In genomic region chr12:57214398-57214781, GRCh38 we compare ENCODE assay signal across 8 cellular contexts. TPM values are rescaled to one million over a fixed set of nuclear protein-coding genes. Genes with fewer than 3 reads are reported as not detected.
A peak's percentile ranks its signal among the peaks of the same experiment; 100 is the strongest.
DNase-seq lines count a peak whose midpoint lies in the region; ATAC-seq and TF ChIP-seq lines count a peak whose summit lies in the region.

No MANE protein-coding gene starts in this region.

- H3K36me3 Mint-ChIP-seq in activated naive CD8-positive, alpha-beta T cell treated with anti-CD3 and anti-CD28 coated beads for 36 hours: no peaks in the 10 kb centered on the region

- H3K27me3 ChIP-seq in spleen (replicated peaks in 1 of 7): peaks cover 0 to 74% (median 59%) of the 10 kb centered on the region in 7 donors

- H3K9me3 ChIP-seq in spleen: no peaks in the 10 kb centered on the region

- peaks cover 0 to 37% (median 6%) of the 10 kb centered on the region in 6 donors for H3K36me3 ChIP-seq in spleen

- no peak overlapping the region for H3K4me3 Mint-ChIP-seq in activated naive CD8-positive, alpha-beta T cell treated with anti-CD3 and anti-CD28 coated beads for 36 hours

- intact Hi-C loops in Right ventricle myocardium inferior (cut with DNase I) (loop anchor here (5.0 kb wide), 1 partner anchor 238 kb away; no protein-coding TSS in a partner anchor), cardiac septum (cut with DNase I) (loop anchor here (5.0 kb wide), 1 partner anchor 243 kb away; the partner anchor contains the start of genes GLI1 and INHBE), left cardiac atrium (cut with DNase I) (loop anchor here in 1 of 2 donors (1.0 to 5.0 kb wide), 2 partner anchors 25 to 243 kb away; partner anchors contain the start of genes GLI1 and INHBE), spleen (cut with DNase I; ENCODE audit: low total_unique reads) (no loop called here)

- WGBS in spleen, 5 donors: 2 to 4% (median 3%) methylated on average over 14 of the region's 14 CpGs

- peaks cover 21 to 56% (median 46%) of the 10 kb centered on the region in 6 donors for H3K4me1 ChIP-seq in spleen

- H3K9me3 Mint-ChIP-seq in activated naive CD8-positive, alpha-beta T cell treated with anti-CD3 and anti-CD28 coated beads for 36 hours: no peaks in the 10 kb centered on the region

- H3K27me3 Mint-ChIP-seq in activated naive CD8-positive, alpha-beta T cell treated with anti-CD3 and anti-CD28 coated beads for 36 hours: peaks cover 56% of the 10 kb centered on the region

- no peak for TF ChIP-seq POLR2A in spleen (IDR thresholded peaks at IDR 0.05)

- ATAC-seq in Right ventricle myocardium inferior (peak; percentile 63), left cardiac atrium (peak; percentile 39 to 50), GM21360 (IDR thresholded peaks at IDR 0.05; ENCODE audit: unreplicated experiment) (no peak)

- TF ChIP-seq CTCF in spleen (IDR thresholded peaks at IDR 0.05 in 8 of 11, conservative IDR thresholded peaks at IDR 0.05 in 3 of 11): peak; percentile 56 to 88 (median 72)

- no peak overlapping the region for H3K4me3 ChIP-seq in spleen

- H3K27ac ChIP-seq in spleen: no peak overlapping the region

- H3K4me1 Mint-ChIP-seq in activated naive CD8-positive, alpha-beta T cell treated with anti-CD3 and anti-CD28 coated beads for 36 hours: peaks cover 24% of the 10 kb centered on the region

- DNase-seq in Right ventricle myocardium inferior (ENCODE audit: missing footprints) (no peak), cardiac septum (ENCODE audit: low spot score) (no peak), NCI-H1105 (lab: John Stamatoyannopoulos, UW) (peak; percentile 29), SW480 (ENCODE audit: low spot score) (peak; percentile 67), left cardiac atrium (peak; percentile 72), spleen (peak; percentile 86)
- peak; percentile 71 for DNase-seq in activated naive CD8-positive, alpha-beta T cell treated with anti-CD3 and anti-CD28 coated beads for 36 hours

- no peak overlapping the region for H3K27ac Mint-ChIP-seq in activated naive CD8-positive, alpha-beta T cell treated with anti-CD3 and anti-CD28 coated beads for 36 hours

RNA-seq across cellular contexts. Expression of gene NXPH4, which starts 2.2 kb away (rescaled TPM):
- 0.60 TPM for total RNA-seq in Right ventricle myocardium inferior
- total RNA-seq in cardiac septum: 20.0 TPM
- total RNA-seq in activated naive CD8-positive, alpha-beta T cell treated with anti-CD3 and anti-CD28 coated beads for 36 hours: under 1 TPM; 0.19 to 0.26 TPM
- 1 to 10 TPM in 1 of 2 donors, under 1 TPM in 1; 0.50 to 2.1 TPM for total RNA-seq in left cardiac atrium
- under 1 TPM in 3 of 7 donors, not detected in 4; 0.28 to 0.60 (median 0.54) TPM for total RNA-seq in spleen
- polyA plus RNA-seq in spleen: under 1 TPM; 0.11 to 0.19 (median 0.15) TPM

RNA-seq across cellular contexts. Expression of gene SHMT2, which starts 15.1 kb away (rescaled TPM):
- total RNA-seq in Right ventricle myocardium inferior (32.8 TPM), cardiac septum (38.8 TPM), left cardiac atrium (10 to 100 TPM; 31.1 to 39.6 TPM), spleen (10 to 100 TPM; 52.2 to 86.6 (median 63.8) TPM)
- total RNA-seq in activated naive CD8-positive, alpha-beta T cell treated with anti-CD3 and anti-CD28 coated beads for 36 hours: 100 to 1,000 TPM; 517 to 532 TPM
- polyA plus RNA-seq in spleen: 10 to 100 TPM; 47.3 to 72.7 (median 57.8) TPM

RNA-seq across cellular contexts. Expression of gene STAC3, which starts 36.6 kb away (rescaled TPM):
- total RNA-seq in Right ventricle myocardium inferior (1.2 TPM), cardiac septum (0.94 TPM), left cardiac atrium (1 to 10 TPM; 1.2 to 2.7 TPM), spleen (1 to 10 TPM; 3.4 to 9.8 (median 5.6) TPM)
- total RNA-seq in activated naive CD8-positive, alpha-beta T cell treated with anti-CD3 and anti-CD28 coated beads for 36 hours: 1 to 10 TPM; 2.0 to 2.6 TPM
- 10 to 100 TPM; 10.1 to 16.4 (median 10.4) TPM for polyA plus RNA-seq in spleen

Comparison
In these comparisons a context has a peak if more than half of its experiments do, and no peak if none do; other contexts are left out.
1. DNase-seq: peak in NCI-H1105 (single experiment), SW480 (single experiment), activated naive CD8-positive, alpha-beta T cell treated with anti-CD3 and anti-CD28 coated beads for 36 hours (single experiment), left cardiac atrium (single experiment) and spleen (single experiment); none in Right ventricle myocardium inferior (single experiment) and cardiac septum (single experiment).
2. RNA of gene SHMT2, which starts 15.1 kb away (total RNA-seq): 517 to 532 TPM in activated naive CD8-positive, alpha-beta T cell treated with anti-CD3 and anti-CD28 coated beads for 36 hours; 52.2 to 86.6 TPM in spleen, 31.1 to 39.6 TPM in left cardiac atrium, 38.8 TPM in cardiac septum (single experiment) and 32.8 TPM in Right ventricle myocardium inferior (single experiment); every median in the first group is over 4 times any median in the second.